ENCODE assay signal across 16 cellular contexts in genomic region chr6:90859056-90859455, GRCh38.
"Had no signal": no experiment of that assay in that cellular context is flagged by ENCODE, and none has a peak within 500 bp of the region (broad histone marks: within the 10 kb centered on the region; RNA-seq: fewer than 3 reads in every experiment).

No MANE protein-coding gene starts in this region.

- H3K4me1 Mint-ChIP-seq: T-helper 17 cell had no signal

- H3K9me3 ChIP-seq: adrenal gland, stomach had no signal

- H3K4me3 ChIP-seq: adrenal gland, dorsolateral prefrontal cortex, stomach had no signal

- H3K27ac Mint-ChIP-seq: activated B cell treated with CpG ODN at 0.5 μM for 24 hours; activated CD4-positive, alpha-beta T cell treated with anti-CD3 and anti-CD28 coated beads, Interleukin-2, amount 10 ng/mL, durations not matched to agents 24 days and 14 days; activated CD8-positive, alpha-beta T cell treated with anti-CD3 and anti-CD28 coated beads, Interleukin-2, amount 10 ng/mL, durations not matched to agents 7 days and 5 days; activated naive CD4-positive, alpha-beta T cell treated with anti-CD3 and anti-CD28 coated beads, Interleukin-2, amount 50 U/mL, for 24 hours; endodermal cell; T-helper 17 cell had no signal

- ATAC-seq: activated CD8-positive, alpha-beta T cell treated with anti-CD3 and anti-CD28 coated beads, Interleukin-2, amount 10 ng/mL, durations not matched to agents 7 days and 5 days; sciatic nerve; T-helper 17 cell had no signal

- H3K4me3 Mint-ChIP-seq: activated B cell treated with CpG ODN at 0.5 μM for 24 hours; activated CD4-positive, alpha-beta T cell treated with anti-CD3 and anti-CD28 coated beads, Interleukin-2, amount 10 ng/mL, durations not matched to agents 24 days and 14 days; activated CD8-positive, alpha-beta T cell treated with anti-CD3 and anti-CD28 coated beads, Interleukin-2, amount 10 ng/mL, durations not matched to agents 7 days and 5 days; activated naive CD4-positive, alpha-beta T cell treated with anti-CD3 and anti-CD28 coated beads, Interleukin-2, amount 50 U/mL, for 24 hours; endodermal cell; nephron; T-helper 17 cell had no signal

- H3K27me3 Mint-ChIP-seq: activated naive CD4-positive, alpha-beta T cell treated with anti-CD3 and anti-CD28 coated beads, Interleukin-2, amount 50 U/mL, for 24 hours had no signal

- H3K4me1 ChIP-seq: adrenal gland, stomach had no signal

- H3K36me3 ChIP-seq: adrenal gland, stomach had no signal

- H3K27ac ChIP-seq: adrenal gland, stomach had no signal

- DNase-seq: activated B cell treated with CpG ODN at 0.5 μM for 24 hours; activated CD4-positive, alpha-beta T cell treated with anti-CD3 and anti-CD28 coated beads, Interleukin-2, amount 10 ng/mL, durations not matched to agents 24 days and 14 days; activated CD8-positive, alpha-beta memory T cell treated with anti-CD3 and anti-CD28 coated beads, Interleukin-2, amount 50 U/mL, for 4 hours; activated CD8-positive, alpha-beta T cell treated with anti-CD3 and anti-CD28 coated beads, Interleukin-2, amount 10 ng/mL, durations not matched to agents 7 days and 5 days; activated effector memory CD4-positive, alpha-beta T cell treated with anti-CD3 and anti-CD28 coated beads, Interleukin-2, amount 50 U/mL, for 16 hours; activated T-cell treated with anti-CD3 and anti-CD28 coated beads, Interleukin-2, amount 50 U/mL, for 48 hours; adrenal gland; endodermal cell; occipital lobe; stimulated activated CD4-positive, alpha-beta T cell treated with anti-CD3 and anti-CD28 coated beads, Interleukin-1b, Interleukin-23, amount 100 ng/mL, for 48 hours; stomach; T-helper 17 cell had no signal

- H3K9me3 Mint-ChIP-seq: activated B cell treated with CpG ODN at 0.5 μM for 24 hours; activated CD4-positive, alpha-beta T cell treated with anti-CD3 and anti-CD28 coated beads, Interleukin-2, amount 10 ng/mL, durations not matched to agents 24 days and 14 days; activated naive CD4-positive, alpha-beta T cell treated with anti-CD3 and anti-CD28 coated beads, Interleukin-2, amount 50 U/mL, for 24 hours; endodermal cell had no signal

- H3K36me3 Mint-ChIP-seq: activated naive CD4-positive, alpha-beta T cell treated with anti-CD3 and anti-CD28 coated beads, Interleukin-2, amount 50 U/mL, for 24 hours had no signal

- H3K27me3 ChIP-seq: adrenal gland, dorsolateral prefrontal cortex, stomach had no signal
